1 cellular context compared by ENCODE assay signal in the genomic region with DNA sequence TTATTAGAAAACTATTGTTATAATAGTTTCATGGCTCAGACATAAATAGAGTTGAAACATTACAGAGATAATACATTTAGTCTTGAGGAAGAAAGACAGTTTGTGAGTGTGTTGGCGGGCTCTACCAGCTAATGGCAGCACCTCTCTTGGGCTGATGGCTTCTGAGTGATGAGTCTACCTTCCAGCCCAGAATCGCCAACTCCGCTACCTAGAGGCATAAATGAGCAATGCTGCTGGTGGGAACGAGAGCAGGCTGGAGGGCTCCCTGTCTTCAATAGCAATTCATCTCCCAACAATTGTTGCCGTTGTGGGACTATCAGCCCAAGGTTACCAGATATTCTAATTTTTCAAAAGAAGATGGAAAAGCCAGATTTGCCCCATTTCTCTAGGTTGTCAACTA.
TF ChIP-seq lines count a peak whose summit lies in the region.

No MANE protein-coding gene starts in this region.

TF ChIP-seq in HepG2, 621 proteins besides CTCF, POLR2A, EP300 and RAD21 (continued from another document):
- TF ChIP-seq RXRA (CRISPR knock-in tag; IDR thresholded peaks at IDR 0.05): no peak
- TF ChIP-seq, protein P1, sequence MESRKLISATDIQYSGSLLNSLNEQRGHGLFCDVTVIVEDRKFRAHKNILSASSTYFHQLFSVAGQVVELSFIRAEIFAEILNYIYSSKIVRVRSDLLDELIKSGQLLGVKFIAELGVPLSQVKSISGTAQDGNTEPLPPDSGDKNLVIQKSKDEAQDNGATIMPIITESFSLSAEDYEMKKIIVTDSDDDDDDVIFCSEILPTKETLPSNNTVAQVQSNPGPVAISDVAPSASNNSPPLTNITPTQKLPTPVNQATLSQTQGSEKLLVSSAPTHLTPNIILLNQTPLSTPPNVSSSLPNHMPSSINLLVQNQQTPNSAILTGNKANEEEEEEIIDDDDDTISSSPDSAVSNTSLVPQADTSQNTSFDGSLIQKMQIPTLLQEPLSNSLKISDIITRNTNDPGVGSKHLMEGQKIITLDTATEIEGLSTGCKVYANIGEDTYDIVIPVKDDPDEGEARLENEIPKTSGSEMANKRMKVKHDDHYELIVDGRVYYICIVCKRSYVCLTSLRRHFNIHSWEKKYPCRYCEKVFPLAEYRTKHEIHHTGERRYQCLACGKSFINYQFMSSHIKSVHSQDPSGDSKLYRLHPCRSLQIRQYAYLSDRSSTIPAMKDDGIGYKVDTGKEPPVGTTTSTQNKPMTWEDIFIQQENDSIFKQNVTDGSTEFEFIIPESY (CRISPR knock-in tag; IDR thresholded peaks at IDR 0.05): peak; percentile 66; the same call in 1 of the 2 replicates
